ENCODE assay signal across 1 cellular context in the genomic region with DNA sequence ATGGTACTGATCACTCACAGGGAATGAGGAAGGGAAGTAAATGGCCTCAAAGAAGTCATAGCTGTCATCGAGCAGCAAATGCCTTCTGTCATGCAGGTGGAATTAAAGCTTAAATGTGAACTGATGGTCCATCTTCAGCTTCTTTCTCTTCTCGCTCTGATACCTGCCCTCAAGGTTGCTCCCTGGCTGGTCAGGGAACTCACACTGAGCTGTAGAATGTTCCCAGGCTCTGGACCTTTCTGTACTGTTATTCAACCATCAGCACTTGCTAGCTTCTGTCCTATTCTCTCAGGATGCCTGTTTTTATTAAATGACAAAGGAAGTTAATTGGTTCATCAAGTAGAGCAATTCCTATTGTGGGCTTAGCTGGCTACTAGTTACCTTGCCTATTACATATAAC.
TF ChIP-seq lines count a peak whose summit lies in the region.

No MANE protein-coding gene starts in this region.

TF ChIP-seq in GM23338, 12 proteins besides CTCF, POLR2A, EP300 and RAD21 (continued from another document):
- TF ChIP-seq, protein P1, sequence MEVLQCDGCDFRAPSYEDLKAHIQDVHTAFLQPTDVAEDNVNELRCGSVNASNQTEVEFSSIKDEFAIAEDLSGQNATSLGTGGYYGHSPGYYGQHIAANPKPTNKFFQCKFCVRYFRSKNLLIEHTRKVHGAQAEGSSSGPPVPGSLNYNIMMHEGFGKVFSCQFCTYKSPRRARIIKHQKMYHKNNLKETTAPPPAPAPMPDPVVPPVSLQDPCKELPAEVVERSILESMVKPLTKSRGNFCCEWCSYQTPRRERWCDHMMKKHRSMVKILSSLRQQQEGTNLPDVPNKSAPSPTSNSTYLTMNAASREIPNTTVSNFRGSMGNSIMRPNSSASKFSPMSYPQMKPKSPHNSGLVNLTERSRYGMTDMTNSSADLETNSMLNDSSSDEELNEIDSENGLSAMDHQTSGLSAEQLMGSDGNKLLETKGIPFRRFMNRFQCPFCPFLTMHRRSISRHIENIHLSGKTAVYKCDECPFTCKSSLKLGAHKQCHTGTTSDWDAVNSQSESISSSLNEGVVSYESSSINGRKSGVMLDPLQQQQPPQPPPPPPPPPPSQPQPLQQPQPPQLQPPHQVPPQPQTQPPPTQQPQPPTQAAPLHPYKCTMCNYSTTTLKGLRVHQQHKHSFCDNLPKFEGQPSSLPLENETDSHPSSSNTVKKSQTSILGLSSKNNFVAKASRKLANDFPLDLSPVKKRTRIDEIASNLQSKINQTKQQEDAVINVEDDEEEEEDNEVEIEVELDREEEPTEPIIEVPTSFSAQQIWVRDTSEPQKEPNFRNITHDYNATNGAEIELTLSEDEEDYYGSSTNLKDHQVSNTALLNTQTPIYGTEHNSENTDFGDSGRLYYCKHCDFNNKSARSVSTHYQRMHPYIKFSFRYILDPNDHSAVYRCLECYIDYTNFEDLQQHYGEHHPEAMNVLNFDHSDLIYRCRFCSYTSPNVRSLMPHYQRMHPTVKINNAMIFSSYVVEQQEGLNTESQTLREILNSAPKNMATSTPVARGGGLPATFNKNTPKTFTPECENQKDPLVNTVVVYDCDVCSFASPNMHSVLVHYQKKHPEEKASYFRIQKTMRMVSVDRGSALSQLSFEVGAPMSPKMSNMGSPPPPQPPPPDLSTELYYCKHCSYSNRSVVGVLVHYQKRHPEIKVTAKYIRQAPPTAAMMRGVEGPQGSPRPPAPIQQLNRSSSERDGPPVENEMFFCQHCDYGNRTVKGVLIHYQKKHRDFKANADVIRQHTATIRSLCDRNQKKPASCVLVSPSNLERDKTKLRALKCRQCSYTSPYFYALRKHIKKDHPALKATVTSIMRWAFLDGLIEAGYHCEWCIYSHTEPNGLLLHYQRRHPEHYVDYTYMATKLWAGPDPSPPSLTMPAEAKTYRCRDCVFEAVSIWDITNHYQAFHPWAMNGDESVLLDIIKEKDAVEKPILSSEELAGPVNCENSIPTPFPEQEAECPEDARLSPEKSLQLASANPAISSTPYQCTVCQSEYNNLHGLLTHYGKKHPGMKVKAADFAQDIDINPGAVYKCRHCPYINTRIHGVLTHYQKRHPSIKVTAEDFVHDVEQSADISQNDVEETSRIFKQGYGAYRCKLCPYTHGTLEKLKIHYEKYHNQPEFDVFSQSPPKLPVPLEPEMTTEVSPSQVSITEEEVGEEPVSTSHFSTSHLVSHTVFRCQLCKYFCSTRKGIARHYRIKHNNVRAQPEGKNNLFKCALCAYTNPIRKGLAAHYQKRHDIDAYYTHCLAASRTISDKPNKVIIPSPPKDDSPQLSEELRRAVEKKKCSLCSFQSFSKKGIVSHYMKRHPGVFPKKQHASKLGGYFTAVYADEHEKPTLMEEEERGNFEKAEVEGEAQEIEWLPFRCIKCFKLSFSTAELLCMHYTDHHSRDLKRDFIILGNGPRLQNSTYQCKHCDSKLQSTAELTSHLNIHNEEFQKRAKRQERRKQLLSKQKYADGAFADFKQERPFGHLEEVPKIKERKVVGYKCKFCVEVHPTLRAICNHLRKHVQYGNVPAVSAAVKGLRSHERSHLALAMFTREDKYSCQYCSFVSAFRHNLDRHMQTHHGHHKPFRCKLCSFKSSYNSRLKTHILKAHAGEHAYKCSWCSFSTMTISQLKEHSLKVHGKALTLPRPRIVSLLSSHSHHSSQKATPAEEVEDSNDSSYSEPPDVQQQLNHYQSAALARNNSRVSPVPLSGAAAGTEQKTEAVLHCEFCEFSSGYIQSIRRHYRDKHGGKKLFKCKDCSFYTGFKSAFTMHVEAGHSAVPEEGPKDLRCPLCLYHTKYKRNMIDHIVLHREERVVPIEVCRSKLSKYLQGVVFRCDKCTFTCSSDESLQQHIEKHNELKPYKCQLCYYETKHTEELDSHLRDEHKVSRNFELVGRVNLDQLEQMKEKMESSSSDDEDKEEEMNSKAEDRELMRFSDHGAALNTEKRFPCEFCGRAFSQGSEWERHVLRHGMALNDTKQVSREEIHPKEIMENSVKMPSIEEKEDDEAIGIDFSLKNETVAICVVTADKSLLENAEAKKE (CRISPR knock-in tag; IDR thresholded peaks at IDR 0.05): peak; percentile 65
- TF ChIP-seq JUNB (IDR thresholded peaks at IDR 0.05; ENCODE audit: unreplicated experiment): no peak
- no peak for TF ChIP-seq STAT1 (IDR thresholded peaks at IDR 0.05; ENCODE audit: unreplicated experiment)
- no peak for TF ChIP-seq NANOG (IDR thresholded peaks at IDR 0.05; ENCODE audit: borderline replicate concordance)
- TF ChIP-seq, protein P2, sequence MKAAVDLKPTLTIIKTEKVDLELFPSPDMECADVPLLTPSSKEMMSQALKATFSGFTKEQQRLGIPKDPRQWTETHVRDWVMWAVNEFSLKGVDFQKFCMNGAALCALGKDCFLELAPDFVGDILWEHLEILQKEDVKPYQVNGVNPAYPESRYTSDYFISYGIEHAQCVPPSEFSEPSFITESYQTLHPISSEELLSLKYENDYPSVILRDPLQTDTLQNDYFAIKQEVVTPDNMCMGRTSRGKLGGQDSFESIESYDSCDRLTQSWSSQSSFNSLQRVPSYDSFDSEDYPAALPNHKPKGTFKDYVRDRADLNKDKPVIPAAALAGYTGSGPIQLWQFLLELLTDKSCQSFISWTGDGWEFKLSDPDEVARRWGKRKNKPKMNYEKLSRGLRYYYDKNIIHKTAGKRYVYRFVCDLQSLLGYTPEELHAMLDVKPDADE (IDR thresholded peaks at IDR 0.05): no peak
